ENCODE assay signal across 12 cellular contexts in genomic region chr7:151461096-151461941, GRCh38. TPM values are rescaled to one million over a fixed set of nuclear protein-coding genes. Genes with fewer than 3 reads are reported as not detected.
DNase-seq lines count a peak whose midpoint lies in the region; ATAC-seq and TF ChIP-seq lines count a peak whose summit lies in the region.
"Had no signal": no experiment of that assay in that cellular context is flagged by ENCODE, and none has a peak within 500 bp of the region (broad histone marks: within the 10 kb centered on the region; RNA-seq: fewer than 3 reads in every experiment).

No MANE protein-coding gene starts in this region.

- peaks cover 14% of the 10 kb centered on the region for H3K36me3 ChIP-seq in cardiac muscle cell
- H3K36me3 ChIP-seq in neuronal stem cell (replicated peaks in 1 of 2; ENCODE audit: control insufficient read depth in 2 of 2, insufficient read depth in 2 of 2, low read length in 2 of 2) = peaks cover 17 to 24% of the 10 kb centered on the region in 2 donors

- H3K14ac ChIP-seq in neuronal stem cell (ENCODE audit: low read length) = no peak overlapping the region

- H3K9ac ChIP-seq in neuronal stem cell (ENCODE audit: low read depth, low read length, poor library complexity) = no peak overlapping the region

- peak overlapping the region; percentile 96 for H3K27ac ChIP-seq in cardiac muscle cell
- H3K27ac ChIP-seq in dorsolateral prefrontal cortex = peak overlapping the region in 51 of 59 donors; percentile 6 to 93 (median 74)
- H3K27ac ChIP-seq in neuronal stem cell (replicated peaks; ENCODE audit: low read length) = no peak overlapping the region

- intact Hi-C loops in Right ventricle myocardium inferior (cut with DNase I) (loop anchor here (5.0 kb wide), 2 partner anchors 56 to 296 kb away; partner anchors contain the start of gene RHEB), dorsolateral prefrontal cortex (cut with DNase I) (no loop called here)

- H3K4ac ChIP-seq in neuronal stem cell (ENCODE audit: low read length) = no peak overlapping the region

- no peaks in the 10 kb centered on the region for H3K79me1 ChIP-seq in neuronal stem cell (ENCODE audit: low read depth, low read length)

- peaks cover 14% of the 10 kb centered on the region for H3K9me3 Mint-ChIP-seq in type B pancreatic cell

- no peak overlapping the region for H4K8ac ChIP-seq in neuronal stem cell (ENCODE audit: low read depth, low read length)

- H3K4me3 Mint-ChIP-seq in type B pancreatic cell = no peak overlapping the region

- peaks cover 22% of the 10 kb centered on the region for H3K4me1 Mint-ChIP-seq in type B pancreatic cell (ENCODE audit: unreplicated experiment)

- TF ChIP-seq CTCF in cardiac muscle cell (IDR thresholded peaks at IDR 0.05; ENCODE audit: low read depth, low read length) (no peak), dorsolateral prefrontal cortex (IDR thresholded peaks at IDR 0.05 in 54 of 56, conservative IDR thresholded peaks at IDR 0.05 in 2 of 56; ENCODE audit: low read depth in 1 of 56, partially characterized antibody in 56 of 56) (no peak), type B pancreatic cell (conservative IDR thresholded peaks at IDR 0.05) (no peak)

- no CpG with 5 or more reads among the region's 6 CpGs for WGBS in neuronal stem cell (ENCODE audit: extremely low coverage in 2 of 2, insufficient read length in 2 of 2, insufficient replicate concordance in 1 of 2), 2 donors

- peak overlapping the region; percentile 87 for H3K27ac Mint-ChIP-seq in type B pancreatic cell

- H2AK5ac ChIP-seq in neuronal stem cell (ENCODE audit: low read depth, low read length) = no peak overlapping the region

- H3K4me2 ChIP-seq in neuronal stem cell (ENCODE audit: insufficient read depth, low read length, poor library complexity, severe bottlenecking) = no peak overlapping the region

- H3K18ac ChIP-seq in neuronal stem cell (ENCODE audit: low read length) = no peak overlapping the region

- peak overlapping the region; percentile 62 for H2BK5ac ChIP-seq in neuronal stem cell (ENCODE audit: low read length)

- H3K9me3 ChIP-seq in cardiac muscle cell (ENCODE audit: low read depth) (no peaks in the 10 kb centered on the region), neuronal stem cell (replicated peaks in 1 of 2; ENCODE audit: control insufficient read depth in 2 of 2, insufficient read depth in 1 of 2, low read depth in 1 of 2, low read length in 2 of 2) (peaks cover 16 to 40% of the 10 kb centered on the region in 2 donors)

- no peak overlapping the region for H2AFZ ChIP-seq in neuronal stem cell (ENCODE audit: low read length)

- H3K36me3 Mint-ChIP-seq in type B pancreatic cell = peaks cover 36% of the 10 kb centered on the region

- no peak overlapping the region for H2BK12ac ChIP-seq in neuronal stem cell (ENCODE audit: low read length)

- DNase-seq in cardiac muscle cell (ENCODE audit: low read depth in 1 of 2, low spot score in 1 of 2) = no peak
- DNase-seq in Right ventricle myocardium inferior (ENCODE audit: missing footprints) = no peak
- no peak for DNase-seq in dorsolateral prefrontal cortex
- no peak for DNase-seq in neuronal stem cell (ENCODE audit: low spot score)
- no peak for DNase-seq in type B pancreatic cell (ENCODE audit: extremely low spot score, unreplicated experiment)
- DNase-seq in mesenteric fat pad (ENCODE audit: low spot score) = no peak
- no peak for DNase-seq in T-helper 2 cell
- DNase-seq: Kasumi-1, NCI-H2029 treated with DMSO at 0.1 percent for 48 hours had no signal

- no peak overlapping the region for H4K91ac ChIP-seq in neuronal stem cell (ENCODE audit: low read depth, low read length, poor library complexity)

- H3K4me1 ChIP-seq in cardiac muscle cell (ENCODE audit: low read depth) (peaks cover 14% of the 10 kb centered on the region), neuronal stem cell (ENCODE audit: control insufficient read depth in 2 of 2, insufficient read depth in 1 of 2, low read depth in 1 of 2, low read length in 2 of 2) (peaks cover 15 to 24% of the 10 kb centered on the region in 2 donors)

- no peak overlapping the region for H2BK120ac ChIP-seq in neuronal stem cell (ENCODE audit: low read depth, low read length)

- no peak overlapping the region for H3K23ac ChIP-seq in neuronal stem cell (ENCODE audit: low read depth, low read length, poor library complexity)

- no peaks in the 10 kb centered on the region for H3K27me3 Mint-ChIP-seq in type B pancreatic cell

- no peak for ATAC-seq in Right ventricle myocardium inferior
- no peak for ATAC-seq in GM19035 (IDR thresholded peaks at IDR 0.05; ENCODE audit: unreplicated experiment)

- H2BK15ac ChIP-seq in neuronal stem cell (ENCODE audit: low read length) = no peak overlapping the region

- H3K27me3 ChIP-seq in cardiac muscle cell = no peaks in the 10 kb centered on the region
- no peaks in the 10 kb centered on the region for H3K27me3 ChIP-seq in dorsolateral prefrontal cortex
- H3K27me3 ChIP-seq in neuronal stem cell (ENCODE audit: control insufficient read depth in 3 of 3, insufficient read depth in 3 of 3, low read depth in 1 of 3, low read length in 3 of 3) = no peaks in the 10 kb centered on the region

- H3K4me3 ChIP-seq in cardiac muscle cell (no peak overlapping the region), dorsolateral prefrontal cortex (peak overlapping the region in 3 of 59 donors; percentile 1 to 51 (median 50)), neuronal stem cell (ENCODE audit: low read length in 2 of 2) (no peak overlapping the region)
- H3K4me3 ChIP-seq: mucosa of descending colon had no signal

RNA-seq across cellular contexts. Expression of gene CRYGN, which starts 21.4 kb away (rescaled TPM):
- total RNA-seq in cardiac muscle cell = 1.0 and 1.3 TPM in 2 replicates
- 0.46 and 0.77 TPM in 2 replicates for polyA plus RNA-seq in cardiac muscle cell
- not detected for total RNA-seq in Right ventricle myocardium inferior
- total RNA-seq in dorsolateral prefrontal cortex = 1 to 10 TPM in 78 of 120 experiments, under 1 TPM in 39, not detected in 3; 0.18 to 5.9 (median 1.3) TPM
- 0.24 TPM for polyA plus RNA-seq in neuronal stem cell (2013, experiment 1 of 2)
- 0.26 TPM for polyA plus RNA-seq in neuronal stem cell (2013, experiment 2 of 2)
- total RNA-seq in type B pancreatic cell (ENCODE audit: low replicate concordance) = 0.67 and 1.3 TPM in 2 replicates
- total RNA-seq in mesenteric fat pad = 1.5 TPM
- polyA plus RNA-seq: AG04450 had no signal

RNA-seq across cellular contexts. Expression of gene WDR86, which starts 51.5 kb away (rescaled TPM):
- total RNA-seq in cardiac muscle cell (71.8 and 130 TPM in 2 replicates), Right ventricle myocardium inferior (0.41 TPM), dorsolateral prefrontal cortex (10 to 100 TPM in 25 of 120 experiments, 1 to 10 TPM in 95; 1.3 to 28.5 (median 7.1) TPM), type B pancreatic cell (ENCODE audit: low replicate concordance) (13.0 and 83.0 TPM in 2 replicates), mesenteric fat pad (19.4 TPM)
- 58.8 and 87.0 TPM in 2 replicates for polyA plus RNA-seq in cardiac muscle cell
- 20.7 TPM for polyA plus RNA-seq in neuronal stem cell (2013, experiment 1 of 2)
- polyA plus RNA-seq in neuronal stem cell (2013, experiment 2 of 2) = 20.8 TPM

RNA-seq across cellular contexts. Expression of gene RHEB, which starts 58.4 kb away (rescaled TPM):
- total RNA-seq in cardiac muscle cell = 89.8 and 127 TPM in 2 replicates
- polyA plus RNA-seq in cardiac muscle cell = 157 and 204 TPM in 2 replicates
- 135 TPM for total RNA-seq in Right ventricle myocardium inferior
- total RNA-seq in dorsolateral prefrontal cortex = 100 to 1,000 TPM in 99 of 120 experiments, 10 to 100 TPM in 21; 67.8 to 164 (median 115) TPM
- 104 TPM for polyA plus RNA-seq in neuronal stem cell (2013, experiment 1 of 2)
- polyA plus RNA-seq in neuronal stem cell (2013, experiment 2 of 2) = 103 TPM
- total RNA-seq in type B pancreatic cell (ENCODE audit: low replicate concordance) = 79.2 and 81.0 TPM in 2 replicates
- total RNA-seq in mesenteric fat pad = 162 TPM
